In genomic region chr18:28176674-28176932, GRCh38 we compare ENCODE assay signal across 8 cellular contexts. TPM values are rescaled to one million over a fixed set of nuclear protein-coding genes. Genes with fewer than 3 reads are reported as not detected.
DNase-seq lines count a peak whose midpoint lies in the region; TF ChIP-seq lines count a peak whose summit lies in the region.

No MANE protein-coding gene starts in this region.

- no peaks in the 10 kb centered on the region for H3K9me3 ChIP-seq in stomach

- H3K4me3 Mint-ChIP-seq in activated naive CD8-positive, alpha-beta T cell treated with anti-CD3 and anti-CD28 coated beads for 36 hours: peak overlapping the region; percentile 60
- H3K4me3 Mint-ChIP-seq in immature natural killer cell: peak overlapping the region; percentile 79 to 93 (median 88)

- WGBS in stomach, 5 donors: 0 to 2% (median 1%) methylated on average over 5 to 37 of the region's 38 CpGs

- intact Hi-C loops in stomach (cut with DNase I; ENCODE audit: low total_unique reads): no loop called here

- TF ChIP-seq CTCF in stomach (IDR thresholded peaks at IDR 0.05): no peak

- peaks cover 12 to 36% (median 30%) of the 10 kb centered on the region in 4 donors for H3K4me1 ChIP-seq in stomach

- peaks cover 6% of the 10 kb centered on the region for H3K36me3 Mint-ChIP-seq in activated naive CD8-positive, alpha-beta T cell treated with anti-CD3 and anti-CD28 coated beads for 36 hours
- peaks cover 0 to 4% (median 0%) of the 10 kb centered on the region in 3 donors for H3K36me3 Mint-ChIP-seq in immature natural killer cell

- no peak overlapping the region for H3K27ac Mint-ChIP-seq in activated naive CD8-positive, alpha-beta T cell treated with anti-CD3 and anti-CD28 coated beads for 36 hours
- no peak overlapping the region for H3K27ac Mint-ChIP-seq in immature natural killer cell

- peak overlapping the region in 3 of 5 donors; percentile 71 to 90 (median 75) for H3K27ac ChIP-seq in stomach

- peaks cover 0 to 72% (median 34%) of the 10 kb centered on the region in 3 donors for H3K27me3 ChIP-seq in stomach

- H3K36me3 ChIP-seq in stomach: no peaks in the 10 kb centered on the region

- DNase-seq in NCI-H2081 (lab: John Stamatoyannopoulos, UW) (peak; percentile 32 to 44), NCI-H2081 treated with DMSO at 0.1 percent for 48 hours (lab: John Stamatoyannopoulos, UW) (no peak), immature natural killer cell (no peak), stomach (no peak), cerebellar nuclear complex (lab: John Stamatoyannopoulos, UW) (no peak), hippocampal formation (lab: John Stamatoyannopoulos, UW) (no peak)
- DNase-seq in activated naive CD8-positive, alpha-beta T cell treated with anti-CD3 and anti-CD28 coated beads for 36 hours: no peak
- DNase-seq in stimulated activated CD4-positive, alpha-beta T cell treated with anti-CD3 and anti-CD28 coated beads, Interleukin-12 subunit alpha, Interleukin-12 subunit beta, amount 100 ng/mL, for 4 hours: no peak

- peaks cover 53% of the 10 kb centered on the region for H3K27me3 Mint-ChIP-seq in activated naive CD8-positive, alpha-beta T cell treated with anti-CD3 and anti-CD28 coated beads for 36 hours
- H3K27me3 Mint-ChIP-seq in immature natural killer cell (ENCODE audit: low read depth in 3 of 3): peaks cover 10 to 17% (median 15%) of the 10 kb centered on the region in 3 donors

- no peak for TF ChIP-seq EP300 in stomach (IDR thresholded peaks at IDR 0.05)

- H3K4me1 Mint-ChIP-seq in activated naive CD8-positive, alpha-beta T cell treated with anti-CD3 and anti-CD28 coated beads for 36 hours: peaks cover 13% of the 10 kb centered on the region
- peaks cover 14 to 25% of the 10 kb centered on the region in 2 donors for H3K4me1 Mint-ChIP-seq in immature natural killer cell

- peak overlapping the region; percentile 60 to 82 (median 71) for H3K4me3 ChIP-seq in stomach

- H3K9me3 Mint-ChIP-seq in activated naive CD8-positive, alpha-beta T cell treated with anti-CD3 and anti-CD28 coated beads for 36 hours: peaks cover 1% of the 10 kb centered on the region
- peaks cover 0 to 10% (median 0%) of the 10 kb centered on the region in 6 donors for H3K9me3 Mint-ChIP-seq in immature natural killer cell

- no peak for TF ChIP-seq POLR2A in stomach (IDR thresholded peaks at IDR 0.05)

RNA-seq across cellular contexts. Expression of gene CDH2, which starts 0.3 kb away (rescaled TPM):
- total RNA-seq in activated naive CD8-positive, alpha-beta T cell treated with anti-CD3 and anti-CD28 coated beads for 36 hours: under 1 TPM; 0.10 to 0.37 TPM
- polyA plus RNA-seq in immature natural killer cell: under 1 TPM in 1 of 3 donors, not detected in 2; 0.26 TPM
- 10 to 100 TPM in 2 of 5 donors, 1 to 10 TPM in 2, under 1 TPM in 1; 0.58 to 21.9 (median 9.2) TPM for total RNA-seq in stomach
- 1 to 10 TPM; 1.3 to 3.7 (median 1.5) TPM for polyA plus RNA-seq in stomach

Comparison
In these comparisons a context has a peak if more than half of its experiments do, and no peak if none do; other contexts are left out.
1. DNase-seq: peak in NCI-H2081 (2 of 2); none in NCI-H2081 treated with DMSO at 0.1 percent for 48 hours (single experiment), activated naive CD8-positive, alpha-beta T cell treated with anti-CD3 and anti-CD28 coated beads for 36 hours (single experiment), immature natural killer cell (0 of 3), stomach (single experiment), cerebellar nuclear complex (0 of 2), stimulated activated CD4-positive, alpha-beta T cell treated with anti-CD3 and anti-CD28 coated beads, Interleukin-12 subunit alpha, Interleukin-12 subunit beta, amount 100 ng/mL, for 4 hours (single experiment) and hippocampal formation (0 of 2).